8 cellular contexts compared by ENCODE assay signal in genomic region chr14:23969433-23970282, GRCh38. TPM values are rescaled to one million over a fixed set of nuclear protein-coding genes. Genes with fewer than 3 reads are reported as not detected.
DNase-seq lines count a peak whose midpoint lies in the region; ATAC-seq and TF ChIP-seq lines count a peak whose summit lies in the region.
"Not testable (repeated sequence)": the region's sequence is repeated elsewhere in the genome, so short reads cannot be mapped to it uniquely, and the experiment has no call there.

No MANE protein-coding gene starts in this region.

- TF ChIP-seq CTCF in AG04449 (IDR thresholded peaks at IDR 0.05; ENCODE audit: insufficient read depth, low read length, missing control alignments); endodermal cell (conservative IDR thresholded peaks at IDR 0.05): not testable (repeated sequence)

- not testable (repeated sequence) for H3K4me3 Mint-ChIP-seq in activated T-helper 2 cell treated with anti-CD3 and anti-CD28 coated beads, Interferon-gamma antibody, Interleukin-2, Interleukin-4, amounts not matched to agents 10 μg/mL and 5 μg/mL and 100 μg/mL, durations not matched to agents 14 hours and 24 hours and 36 hours (ENCODE audit: low read depth)
- peak overlapping the region; percentile 33 for H3K4me3 Mint-ChIP-seq in endodermal cell

- peaks cover 12% of the 10 kb centered on the region for H3K36me3 Mint-ChIP-seq in activated T-helper 2 cell treated with anti-CD3 and anti-CD28 coated beads, Interferon-gamma antibody, Interleukin-2, Interleukin-4, amounts not matched to agents 10 μg/mL and 5 μg/mL and 100 μg/mL, durations not matched to agents 14 hours and 24 hours and 36 hours (ENCODE audit: low read depth)
- H3K36me3 Mint-ChIP-seq in endodermal cell (ENCODE audit: low read depth): not testable (repeated sequence)

- not testable (repeated sequence) for H3K9me3 ChIP-seq in SJCRH30 (replicated peaks); endodermal cell (ENCODE audit: control insufficient read depth, low read length)

- POLR2A ChIA-PET in AG04449 (lab: Yijun Ruan, JAX): not testable (repeated sequence)

- not testable (repeated sequence) for H3K27me3 Mint-ChIP-seq in activated T-helper 2 cell treated with anti-CD3 and anti-CD28 coated beads, Interferon-gamma antibody, Interleukin-2, Interleukin-4, amounts not matched to agents 10 μg/mL and 5 μg/mL and 100 μg/mL, durations not matched to agents 14 hours and 24 hours and 36 hours (ENCODE audit: low read depth)
- H3K27me3 Mint-ChIP-seq in endodermal cell (ENCODE audit: insufficient read depth): peaks cover 34% of the 10 kb centered on the region

- peak; percentile 74 for ATAC-seq in GM19395 (IDR thresholded peaks at IDR 0.05; ENCODE audit: unreplicated experiment)
- peak; percentile 86 for ATAC-seq in HG03432 (IDR thresholded peaks at IDR 0.05; ENCODE audit: unreplicated experiment)

- H3K4me3 ChIP-seq in AG04449 (ENCODE audit: low read depth, low read length): peak overlapping the region; percentile 48
- H3K4me3 ChIP-seq in SJCRH30: 0 out of 2 replicates have a peak overlapping the region, but pooled peaks have one; percentile 32
- not testable (repeated sequence) for H3K4me3 ChIP-seq in endodermal cell (ENCODE audit: low read length)

- not testable (repeated sequence) for H3K4me1 Mint-ChIP-seq in activated T-helper 2 cell treated with anti-CD3 and anti-CD28 coated beads, Interferon-gamma antibody, Interleukin-2, Interleukin-4, amounts not matched to agents 10 μg/mL and 5 μg/mL and 100 μg/mL, durations not matched to agents 14 hours and 24 hours and 36 hours (ENCODE audit: low read depth); endodermal cell

- not testable (repeated sequence) for H3K27ac Mint-ChIP-seq in activated T-helper 2 cell treated with anti-CD3 and anti-CD28 coated beads, Interferon-gamma antibody, Interleukin-2, Interleukin-4, amounts not matched to agents 10 μg/mL and 5 μg/mL and 100 μg/mL, durations not matched to agents 14 hours and 24 hours and 36 hours; endodermal cell

- intact Hi-C loops in activated T-helper 2 cell treated with anti-CD3 and anti-CD28 coated beads, Interferon-gamma antibody, Interleukin-2, Interleukin-4, amounts not matched to agents 10 μg/mL and 5 μg/mL and 100 μg/mL, durations not matched to agents 14 hours and 24 hours and 36 hours (cut with micrococcal nuclease): not testable (repeated sequence)

- 38 to 41% methylated on average over 19 to 51 of the region's 65 CpGs for WGBS in endodermal cell (ENCODE audit: insufficient coverage in 1 of 2, insufficient read length in 1 of 2), 2 experiments

- H3K9me3 Mint-ChIP-seq in activated T-helper 2 cell treated with anti-CD3 and anti-CD28 coated beads, Interferon-gamma antibody, Interleukin-2, Interleukin-4, amounts not matched to agents 10 μg/mL and 5 μg/mL and 100 μg/mL, durations not matched to agents 14 hours and 24 hours and 36 hours: not testable (repeated sequence)
- H3K9me3 Mint-ChIP-seq in endodermal cell: peaks cover 19% of the 10 kb centered on the region

- not testable (repeated sequence) for H3K27ac ChIP-seq in SJCRH30; endodermal cell (ENCODE audit: low read depth, low read length)

- H3K36me3 ChIP-seq in SJCRH30; endodermal cell (ENCODE audit: control insufficient read depth, insufficient read depth, low read length): not testable (repeated sequence)

- CTCF ChIA-PET in AG04449 (lab: Yijun Ruan, JAX): not testable (repeated sequence)

- H3K27me3 ChIP-seq in SJCRH30; endodermal cell (ENCODE audit: control insufficient read depth, insufficient read depth, low read length, poor library complexity, severe bottlenecking): not testable (repeated sequence)

- not testable (repeated sequence) for H3K4me1 ChIP-seq in SJCRH30; endodermal cell (ENCODE audit: control insufficient read depth, insufficient read depth, low read length)

- not testable (repeated sequence) for DNase-seq in AG04449 (ENCODE audit: low read depth, low spot score)
- peak; percentile 17 to 21 for DNase-seq in SJCRH30
- peak; percentile 49 for DNase-seq in activated T-helper 2 cell treated with anti-CD3 and anti-CD28 coated beads, Interferon-gamma antibody, Interleukin-2, Interleukin-4, amounts not matched to agents 10 μg/mL and 5 μg/mL and 100 μg/mL, durations not matched to agents 14 hours and 24 hours and 36 hours (ENCODE audit: low spot score)
- DNase-seq in endodermal cell: peak; percentile 73
- peak; percentile 92 for DNase-seq in mesenteric fat pad (ENCODE audit: low spot score)
- peak; percentile 41 to 49 for DNase-seq in stimulated activated CD4-positive, alpha-beta T cell treated with anti-CD3 and anti-CD28 coated beads, Interleukin-1b, Interleukin-23, amount 100 ng/mL, for 1 hour (ENCODE audit: low read depth in 2 of 2)

- not testable (repeated sequence) for H3K9ac ChIP-seq in endodermal cell (ENCODE audit: extremely low read depth, low read length, poor library complexity, severe bottlenecking)

RNA-seq across cellular contexts. Expression of gene DHRS4, which starts 16.1 kb away (rescaled TPM):
- total RNA-seq in SJCRH30 (2014; rRNA removed; shearing (Covaris generic)): 18.3 and 18.6 TPM in 2 replicates
- 17.8 and 22.5 TPM in 2 replicates for total RNA-seq in activated T-helper 2 cell treated with anti-CD3 and anti-CD28 coated beads, Interferon-gamma antibody, Interleukin-2, Interleukin-4, amounts not matched to agents 10 μg/mL and 5 μg/mL and 100 μg/mL, durations not matched to agents 14 hours and 24 hours and 36 hours
- total RNA-seq in endodermal cell (10 to 100 TPM; 18.3 to 20.9 TPM), mesenteric fat pad (19.2 TPM)
- 13.4 TPM for polyA plus RNA-seq in endodermal cell (2013, experiment 1 of 2)
- 11.0 TPM for polyA plus RNA-seq in endodermal cell (2013, experiment 2 of 2)

RNA-seq across cellular contexts. Expression of gene DHRS4L2, which starts 19.1 kb away (rescaled TPM):
- 11.1 and 11.7 TPM in 2 replicates for total RNA-seq in SJCRH30 (2014; rRNA removed; shearing (Covaris generic))
- 23.9 and 24.9 TPM in 2 replicates for total RNA-seq in activated T-helper 2 cell treated with anti-CD3 and anti-CD28 coated beads, Interferon-gamma antibody, Interleukin-2, Interleukin-4, amounts not matched to agents 10 μg/mL and 5 μg/mL and 100 μg/mL, durations not matched to agents 14 hours and 24 hours and 36 hours
- total RNA-seq in endodermal cell: 10 to 100 TPM; 16.7 to 17.3 TPM
- polyA plus RNA-seq in endodermal cell (2013, experiment 1 of 2): 12.6 TPM
- 11.5 TPM for polyA plus RNA-seq in endodermal cell (2013, experiment 2 of 2)
- total RNA-seq in mesenteric fat pad: 18.9 TPM
